2 cellular contexts compared by ENCODE assay signal in the genomic region with DNA sequence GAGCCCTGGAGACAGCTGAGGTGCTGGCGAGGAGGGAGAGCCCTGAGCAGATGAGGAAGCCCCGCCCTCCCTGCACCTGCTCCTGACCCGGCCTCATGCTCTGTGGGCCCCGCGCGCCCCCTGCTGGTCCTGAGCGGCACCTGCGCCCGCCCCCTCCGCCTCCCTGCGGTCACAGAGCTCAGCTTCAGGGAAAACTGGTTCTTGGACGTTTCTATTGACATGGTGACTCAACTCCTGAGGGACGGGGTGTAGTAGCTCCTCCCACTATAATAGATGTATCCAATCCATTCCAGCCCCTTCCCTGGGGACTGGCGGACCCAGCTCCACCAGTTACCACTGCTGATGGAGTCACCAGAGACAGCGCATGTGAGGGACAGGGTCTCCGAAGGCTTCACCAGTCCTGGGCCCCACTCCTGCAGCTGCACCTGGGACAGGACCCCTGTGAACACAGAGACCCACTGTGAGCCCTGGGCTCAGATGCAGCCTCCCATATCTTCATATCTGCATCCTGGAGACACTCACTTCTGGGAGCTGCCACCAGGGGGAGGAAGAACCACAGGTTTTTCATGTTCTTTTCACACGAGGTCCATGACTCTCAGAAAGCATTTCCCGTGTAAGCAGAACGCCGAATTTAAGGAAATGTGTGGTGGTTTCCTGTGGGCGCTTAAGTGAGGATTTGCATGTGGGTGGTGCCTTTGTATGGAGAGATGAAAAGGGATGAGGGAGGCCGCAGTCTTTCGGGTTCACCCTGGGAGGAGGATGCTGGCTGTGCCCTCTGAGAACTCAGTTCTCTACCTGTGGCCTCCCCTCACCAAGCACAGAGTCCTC.
TF ChIP-seq lines count a peak whose summit lies in the region.

No MANE protein-coding gene starts in this region.

TF ChIP-seq in SK-N-SH, 30 proteins besides CTCF, POLR2A, EP300 and RAD21 (continued from another document):
- no peak for TF ChIP-seq ZBTB33 (IDR thresholded peaks at IDR 0.05; ENCODE audit: borderline replicate concordance, low read depth)
- no peak; the same call in 1 of the 2 replicates for TF ChIP-seq PBX3 (IDR thresholded peaks at IDR 0.05)

TF ChIP-seq in HepG2, 621 proteins besides CTCF, POLR2A, EP300 and RAD21 (continued from another document and continues in another):
- TF ChIP-seq ARID5B (CRISPR knock-in tag; IDR thresholded peaks at IDR 0.05) = 0 out of 2 replicates have a peak, but pooled peaks have one; percentile 23
- TF ChIP-seq FOXA1 (IDR thresholded peaks at IDR 0.05) = no peak
- TF ChIP-seq FOXA1 (CRISPR knock-in tag; IDR thresholded peaks at IDR 0.05) = peak; percentile 53; the same call in 1 of the 2 replicates
- TF ChIP-seq ZNF460 (CRISPR knock-in tag; IDR thresholded peaks at IDR 0.05; ENCODE audit: borderline replicate concordance) = no peak
- no peak for TF ChIP-seq ZNF550 (CRISPR knock-in tag; IDR thresholded peaks at IDR 0.05; ENCODE audit: borderline replicate concordance)
- TF ChIP-seq ZNF34 (CRISPR knock-in tag; IDR thresholded peaks at IDR 0.05; ENCODE audit: borderline replicate concordance) = no peak
- TF ChIP-seq, protein P1, sequence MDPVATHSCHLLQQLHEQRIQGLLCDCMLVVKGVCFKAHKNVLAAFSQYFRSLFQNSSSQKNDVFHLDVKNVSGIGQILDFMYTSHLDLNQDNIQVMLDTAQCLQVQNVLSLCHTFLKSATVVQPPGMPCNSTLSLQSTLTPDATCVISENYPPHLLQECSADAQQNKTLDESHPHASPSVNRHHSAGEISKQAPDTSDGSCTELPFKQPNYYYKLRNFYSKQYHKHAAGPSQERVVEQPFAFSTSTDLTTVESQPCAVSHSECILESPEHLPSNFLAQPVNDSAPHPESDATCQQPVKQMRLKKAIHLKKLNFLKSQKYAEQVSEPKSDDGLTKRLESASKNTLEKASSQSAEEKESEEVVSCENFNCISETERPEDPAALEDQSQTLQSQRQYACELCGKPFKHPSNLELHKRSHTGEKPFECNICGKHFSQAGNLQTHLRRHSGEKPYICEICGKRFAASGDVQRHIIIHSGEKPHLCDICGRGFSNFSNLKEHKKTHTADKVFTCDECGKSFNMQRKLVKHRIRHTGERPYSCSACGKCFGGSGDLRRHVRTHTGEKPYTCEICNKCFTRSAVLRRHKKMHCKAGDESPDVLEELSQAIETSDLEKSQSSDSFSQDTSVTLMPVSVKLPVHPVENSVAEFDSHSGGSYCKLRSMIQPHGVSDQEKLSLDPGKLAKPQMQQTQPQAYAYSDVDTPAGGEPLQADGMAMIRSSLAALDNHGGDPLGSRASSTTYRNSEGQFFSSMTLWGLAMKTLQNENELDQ (CRISPR knock-in tag; IDR thresholded peaks at IDR 0.05; ENCODE audit: borderline replicate concordance) = no peak
- TF ChIP-seq ELF3 (CRISPR knock-in tag; IDR thresholded peaks at IDR 0.05) = 0 out of 2 replicates have a peak, but pooled peaks have one; percentile 20
- no peak for TF ChIP-seq KMT2A (CRISPR knock-in tag; IDR thresholded peaks at IDR 0.05)
- TF ChIP-seq SNAPC5 (CRISPR knock-in tag; IDR thresholded peaks at IDR 0.05; ENCODE audit: borderline replicate concordance) = no peak
- no peak for TF ChIP-seq ZBED4 (CRISPR knock-in tag; IDR thresholded peaks at IDR 0.05; ENCODE audit: borderline replicate concordance)
- TF ChIP-seq, protein P2, sequence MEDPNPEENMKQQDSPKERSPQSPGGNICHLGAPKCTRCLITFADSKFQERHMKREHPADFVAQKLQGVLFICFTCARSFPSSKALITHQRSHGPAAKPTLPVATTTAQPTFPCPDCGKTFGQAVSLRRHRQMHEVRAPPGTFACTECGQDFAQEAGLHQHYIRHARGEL (CRISPR knock-in tag; IDR thresholded peaks at IDR 0.05) = no peak
- TF ChIP-seq AHR (CRISPR knock-in tag; IDR thresholded peaks at IDR 0.05) = no peak
- no peak for TF ChIP-seq CCAR2 (optimal IDR thresholded peaks at IDR 0.05; ENCODE audit: low read depth, low read length)
- TF ChIP-seq HNRNPL (IDR thresholded peaks at IDR 0.05; ENCODE audit: low read depth, low read length) = no peak
- no peak for TF ChIP-seq ZNF775 (CRISPR knock-in tag; IDR thresholded peaks at IDR 0.05; ENCODE audit: borderline replicate concordance)
- TF ChIP-seq CREM (IDR thresholded peaks at IDR 0.05) = no peak
- TF ChIP-seq CREM (CRISPR knock-in tag; IDR thresholded peaks at IDR 0.05) = no peak
- TF ChIP-seq ZNF282 (IDR thresholded peaks at IDR 0.05; ENCODE audit: partially characterized antibody) = no peak
- TF ChIP-seq FOSL2 (CRISPR knock-in tag; IDR thresholded peaks at IDR 0.05) = peak; percentile 86
- no peak for TF ChIP-seq ARNT2 (CRISPR knock-in tag; IDR thresholded peaks at IDR 0.05; ENCODE audit: low read depth)
- TF ChIP-seq ZBTB8A (CRISPR knock-in tag; IDR thresholded peaks at IDR 0.05; ENCODE audit: borderline replicate concordance, low read depth) = no peak
- TF ChIP-seq ZNF207 (IDR thresholded peaks at IDR 0.05; ENCODE audit: borderline replicate concordance) = no peak
- no peak for TF ChIP-seq ZNF224 (CRISPR knock-in tag; IDR thresholded peaks at IDR 0.05)
- no peak for TF ChIP-seq MAZ (IDR thresholded peaks at IDR 0.05; ENCODE audit: borderline replicate concordance, low read depth, low read length)
- TF ChIP-seq MAZ (CRISPR knock-in tag; IDR thresholded peaks at IDR 0.05; ENCODE audit: low read depth) = peak; percentile 66
- TF ChIP-seq PHF20 (CRISPR knock-in tag; IDR thresholded peaks at IDR 0.05) = no peak
- TF ChIP-seq, protein P3, sequence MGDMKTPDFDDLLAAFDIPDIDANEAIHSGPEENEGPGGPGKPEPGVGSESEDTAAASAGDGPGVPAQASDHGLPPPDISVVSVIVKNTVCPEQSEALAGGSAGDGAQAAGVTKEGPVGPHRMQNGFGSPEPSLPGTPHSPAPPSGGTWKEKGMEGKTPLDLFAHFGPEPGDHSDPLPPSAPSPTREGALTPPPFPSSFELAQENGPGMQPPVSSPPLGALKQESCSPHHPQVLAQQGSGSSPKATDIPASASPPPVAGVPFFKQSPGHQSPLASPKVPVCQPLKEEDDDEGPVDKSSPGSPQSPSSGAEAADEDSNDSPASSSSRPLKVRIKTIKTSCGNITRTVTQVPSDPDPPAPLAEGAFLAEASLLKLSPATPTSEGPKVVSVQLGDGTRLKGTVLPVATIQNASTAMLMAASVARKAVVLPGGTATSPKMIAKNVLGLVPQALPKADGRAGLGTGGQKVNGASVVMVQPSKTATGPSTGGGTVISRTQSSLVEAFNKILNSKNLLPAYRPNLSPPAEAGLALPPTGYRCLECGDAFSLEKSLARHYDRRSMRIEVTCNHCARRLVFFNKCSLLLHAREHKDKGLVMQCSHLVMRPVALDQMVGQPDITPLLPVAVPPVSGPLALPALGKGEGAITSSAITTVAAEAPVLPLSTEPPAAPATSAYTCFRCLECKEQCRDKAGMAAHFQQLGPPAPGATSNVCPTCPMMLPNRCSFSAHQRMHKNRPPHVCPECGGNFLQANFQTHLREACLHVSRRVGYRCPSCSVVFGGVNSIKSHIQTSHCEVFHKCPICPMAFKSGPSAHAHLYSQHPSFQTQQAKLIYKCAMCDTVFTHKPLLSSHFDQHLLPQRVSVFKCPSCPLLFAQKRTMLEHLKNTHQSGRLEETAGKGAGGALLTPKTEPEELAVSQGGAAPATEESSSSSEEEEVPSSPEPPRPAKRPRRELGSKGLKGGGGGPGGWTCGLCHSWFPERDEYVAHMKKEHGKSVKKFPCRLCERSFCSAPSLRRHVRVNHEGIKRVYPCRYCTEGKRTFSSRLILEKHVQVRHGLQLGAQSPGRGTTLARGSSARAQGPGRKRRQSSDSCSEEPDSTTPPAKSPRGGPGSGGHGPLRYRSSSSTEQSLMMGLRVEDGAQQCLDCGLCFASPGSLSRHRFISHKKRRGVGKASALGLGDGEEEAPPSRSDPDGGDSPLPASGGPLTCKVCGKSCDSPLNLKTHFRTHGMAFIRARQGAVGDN (CRISPR knock-in tag; IDR thresholded peaks at IDR 0.05) = peak; percentile 62
- TF ChIP-seq MTF1 (CRISPR knock-in tag; IDR thresholded peaks at IDR 0.05) = no peak
- TF ChIP-seq HES4 (CRISPR knock-in tag; IDR thresholded peaks at IDR 0.05; ENCODE audit: borderline replicate concordance) = no peak
- no peak for TF ChIP-seq SOX6 (IDR thresholded peaks at IDR 0.05)
- TF ChIP-seq SOX6 (CRISPR knock-in tag; IDR thresholded peaks at IDR 0.05) = 0 out of 2 replicates have a peak, but pooled peaks have one; percentile 15
- TF ChIP-seq ATF5 (CRISPR knock-in tag; IDR thresholded peaks at IDR 0.05; ENCODE audit: low read depth) = no peak
- TF ChIP-seq, protein P4, sequence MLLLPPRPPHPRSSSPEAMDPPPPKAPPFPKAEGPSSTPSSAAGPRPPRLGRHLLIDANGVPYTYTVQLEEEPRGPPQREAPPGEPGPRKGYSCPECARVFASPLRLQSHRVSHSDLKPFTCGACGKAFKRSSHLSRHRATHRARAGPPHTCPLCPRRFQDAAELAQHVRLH (CRISPR knock-in tag; IDR thresholded peaks at IDR 0.05; ENCODE audit: borderline replicate concordance, low read depth) = peak; percentile 72; the same call in 1 of the 2 replicates
- no peak for TF ChIP-seq PRPF4 (IDR thresholded peaks at IDR 0.05; ENCODE audit: low read depth, low read length, poor library complexity, severe bottlenecking)
- no peak for TF ChIP-seq ZBTB39 (CRISPR knock-in tag; IDR thresholded peaks at IDR 0.05)
- TF ChIP-seq ZNF205 (CRISPR knock-in tag; IDR thresholded peaks at IDR 0.05) = 0 out of 2 replicates have a peak, but pooled peaks have one; percentile 33
- TF ChIP-seq FOXA3 (CRISPR knock-in tag; IDR thresholded peaks at IDR 0.05) = peak; percentile 53; the same call in 1 of the 2 replicates
- no peak for TF ChIP-seq MAF1 (CRISPR knock-in tag; IDR thresholded peaks at IDR 0.05; ENCODE audit: borderline replicate concordance)
